ENCODE assay signal across 12 cellular contexts in genomic region chr2:54578668-54579045, GRCh38.
DNase-seq lines count a peak whose midpoint lies in the region; ATAC-seq and TF ChIP-seq lines count a peak whose summit lies in the region.
"Had no signal": no experiment of that assay in that cellular context is flagged by ENCODE, and none has a peak within 500 bp of the region (broad histone marks: within the 10 kb centered on the region; RNA-seq: fewer than 3 reads in every experiment).

No MANE protein-coding gene starts in this region.

- H3F3A ChIP-seq in MM.1S (ENCODE audit: insufficient read depth, low read length), result peaks cover 29% of the 10 kb centered on the region

- TF ChIP-seq CTCF in CD8-positive, alpha-beta T cell (IDR thresholded peaks at IDR 0.05), result no peak
- TF ChIP-seq CTCF in MM.1S (IDR thresholded peaks at IDR 0.05; ENCODE audit: low read length) (no peak), colonic mucosa (IDR thresholded peaks at IDR 0.05) (no peak), osteocyte (IDR thresholded peaks at IDR 0.05) (no peak)

- peaks cover 95% of the 10 kb centered on the region for H3K4me1 Mint-ChIP-seq in CD8-positive, alpha-beta T cell (ENCODE audit: low read depth)
- H3K4me1 Mint-ChIP-seq in osteocyte (ENCODE audit: unreplicated experiment), result peaks cover 62% of the 10 kb centered on the region

- no peak overlapping the region for H2AFZ ChIP-seq in MM.1S (ENCODE audit: low read length)

- intact Hi-C loops in CD8-positive, alpha-beta T cell (cut with DNase I, micrococcal nuclease), result loop anchor here in 1 of 2 experiments (2.0 to 10.0 kb wide), 3 partner anchors 18 to 646 kb away; partner anchors contain the start of gene PSME4
- intact Hi-C loops in colonic mucosa (cut with DNase I), result no loop called here

- CTCF ChIA-PET in CD8-positive, alpha-beta T cell (lab: Charles Lee), result interaction anchor here (0.7 to 2.4 kb wide), 2 partner anchors 19 to 20 kb away, joined by 4 to 10 read pairs; no protein-coding TSS in a partner anchor

- no peaks in the 10 kb centered on the region for H3K36me3 ChIP-seq in CD8-positive, alpha-beta T cell (ENCODE audit: insufficient read depth, low read length)
- H3K36me3 ChIP-seq in MM.1S (replicated peaks; ENCODE audit: insufficient read depth, low read length), result no peaks in the 10 kb centered on the region
- no peaks in the 10 kb centered on the region for H3K36me3 ChIP-seq in colonic mucosa

- H3K36me3 Mint-ChIP-seq in CD8-positive, alpha-beta T cell, result peaks cover 14% of the 10 kb centered on the region
- peaks cover 8% of the 10 kb centered on the region for H3K36me3 Mint-ChIP-seq in osteocyte (ENCODE audit: unreplicated experiment)

- peak overlapping the region; percentile 57; the same call in 1 of the 2 replicates for H3K4me2 ChIP-seq in MM.1S (ENCODE audit: low read depth, low read length)

- no peak for ATAC-seq in CD8-positive, alpha-beta T cell
- no peak for ATAC-seq in HG02973 (IDR thresholded peaks at IDR 0.05; ENCODE audit: unreplicated experiment)

- H3K4me3 Mint-ChIP-seq in CD8-positive, alpha-beta T cell, result peak overlapping the region; percentile 20
- H3K4me3 Mint-ChIP-seq in osteocyte (ENCODE audit: unreplicated experiment), result no peak overlapping the region

- no peak overlapping the region for H3K9ac ChIP-seq in MM.1S (ENCODE audit: low read length)
- peak overlapping the region in 1 of 2 donors; percentile 80 for H3K9ac ChIP-seq in colonic mucosa (ENCODE audit: low read depth in 2 of 2, low read length in 2 of 2)

- H3K27me3 ChIP-seq in CD8-positive, alpha-beta T cell (ENCODE audit: insufficient read depth, low read length), result no peaks in the 10 kb centered on the region
- H3K27me3 ChIP-seq in MM.1S (replicated peaks; ENCODE audit: insufficient read depth, low read length), result no peaks in the 10 kb centered on the region
- H3K27me3 ChIP-seq in colonic mucosa, result no peaks in the 10 kb centered on the region

- H3K4me3 ChIP-seq in CD8-positive, alpha-beta T cell (ENCODE audit: low read depth, low read length), result no peak overlapping the region
- no peak overlapping the region for H3K4me3 ChIP-seq in MM.1S (ENCODE audit: low read length)
- no peak overlapping the region for H3K4me3 ChIP-seq in colonic mucosa
- H3K4me3 ChIP-seq: SK-N-MC had no signal

- peaks cover 15% of the 10 kb centered on the region for H4K20me1 ChIP-seq in MM.1S (ENCODE audit: insufficient read depth, low read length)

- H3K27ac ChIP-seq in CD8-positive, alpha-beta T cell (ENCODE audit: low read depth, low read length), result peak overlapping the region; percentile 2
- no peak overlapping the region; the same call in 1 of the 2 replicates for H3K27ac ChIP-seq in MM.1S (ENCODE audit: low read length)
- H3K27ac ChIP-seq in colonic mucosa, result peak overlapping the region; percentile 90
- H3K27ac ChIP-seq: SK-N-MC had no signal

- H3K9me3 ChIP-seq in CD8-positive, alpha-beta T cell (ENCODE audit: low read length), result no peaks in the 10 kb centered on the region
- H3K9me3 ChIP-seq in MM.1S (replicated peaks; ENCODE audit: insufficient read depth, low read length) (no peaks in the 10 kb centered on the region), colonic mucosa (no peaks in the 10 kb centered on the region)

- H3K9me3 Mint-ChIP-seq in CD8-positive, alpha-beta T cell, result no peaks in the 10 kb centered on the region
- H3K9me3 Mint-ChIP-seq in osteocyte (ENCODE audit: unreplicated experiment), result no peaks in the 10 kb centered on the region

- DNase-seq in CD8-positive, alpha-beta T cell, result no peak
- DNase-seq in MM.1S, result no peak
- no peak for DNase-seq in colonic mucosa
- DNase-seq in osteocyte (ENCODE audit: extremely low spot score, unreplicated experiment), result no peak
- DNase-seq in NCI-H1417 treated with DMSO at 0.1 percent for 48 hours (lab: John Stamatoyannopoulos, UW), result no peak
- no peak for DNase-seq in NOMO-1 treated with dmso at 0.1 percent for 144 hours (lab: John Stamatoyannopoulos, UW; ENCODE audit: unreplicated experiment)
- DNase-seq: activated CD4-positive, CD25-positive, alpha-beta regulatory T cell treated with anti-CD3 and anti-CD28 coated beads, Interleukin-2, amount 50 U/mL, for 72 hours; activated effector memory CD4-positive, alpha-beta T cell treated with Interleukin-2 at 50 U/mL for 16 hours; retina; substantia nigra had no signal

- no peaks in the 10 kb centered on the region for H3K9me2 ChIP-seq in MM.1S (replicated peaks; ENCODE audit: insufficient read depth, low read length)

- H3K79me2 ChIP-seq in MM.1S (ENCODE audit: low read length), result peaks cover 100% of the 10 kb centered on the region

- POLR2A ChIA-PET in CD8-positive, alpha-beta T cell (lab: Charles Lee), result interaction anchor here (0.7 to 3.9 kb wide), 3 partner anchors 12 to 24 kb away, joined by 3 to 41 read pairs (median 18); no protein-coding TSS in a partner anchor

- H3K27me3 Mint-ChIP-seq in CD8-positive, alpha-beta T cell (ENCODE audit: low read depth), result no peaks in the 10 kb centered on the region
- H3K27me3 Mint-ChIP-seq in osteocyte (ENCODE audit: unreplicated experiment), result no peaks in the 10 kb centered on the region

- peaks cover 96% of the 10 kb centered on the region for H3K4me1 ChIP-seq in CD8-positive, alpha-beta T cell (ENCODE audit: insufficient read depth, low read length)
- H3K4me1 ChIP-seq in MM.1S (ENCODE audit: low read length) (peaks cover 71% of the 10 kb centered on the region), colonic mucosa (peaks cover 55% of the 10 kb centered on the region)

- peak overlapping the region; percentile 100 for H3K27ac Mint-ChIP-seq in CD8-positive, alpha-beta T cell
- H3K27ac Mint-ChIP-seq in osteocyte (ENCODE audit: unreplicated experiment), result peak overlapping the region; percentile 4
